ENCODE assay signal across 22 cellular contexts in the genomic region with DNA sequence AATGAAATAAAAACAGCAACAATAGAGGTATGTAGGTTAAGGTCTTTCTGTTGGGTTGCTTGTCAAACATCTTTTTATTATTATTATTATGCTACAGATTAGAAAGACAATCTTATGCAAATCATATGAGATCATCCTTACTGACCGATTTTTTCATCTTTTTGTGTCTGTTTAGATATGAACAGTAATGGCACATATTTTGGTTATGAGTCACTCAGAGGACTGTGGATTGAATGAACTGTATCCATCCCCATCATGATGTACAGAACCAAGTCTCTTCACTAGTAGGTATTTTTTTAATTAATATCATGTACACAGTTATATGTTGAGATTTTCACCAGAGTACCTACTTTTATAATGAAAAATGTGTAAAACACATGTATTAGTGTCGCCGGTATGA.
"Had no signal": no experiment of that assay in that cellular context is flagged by ENCODE, and none has a peak within 500 bp of the region (broad histone marks: within the 10 kb centered on the region; RNA-seq: fewer than 3 reads in every experiment).

No MANE protein-coding gene starts in this region.

- H3K36me3 ChIP-seq: sigmoid colon, thoracic aorta had no signal

- H3K4me1 ChIP-seq: body of pancreas, foreskin keratinocyte had no signal

- FAIRE-seq: TTC549 had no signal

- DNase-seq: activated CD4-positive, alpha-beta T cell treated with anti-CD3 and anti-CD28 coated beads for 1 hour; activated CD4-positive, alpha-beta T cell treated with anti-CD3 and anti-CD28 coated beads, Interleukin-2, amount 50 U/mL, for 1 hour; activated CD8-positive, alpha-beta T cell treated with anti-CD3 and anti-CD28 coated beads, Interleukin-2, amount 10 ng/mL, durations not matched to agents 7 days and 5 days; activated gamma-delta T cell treated with Interleukin-2 at 50 U/mL for 16 hours; anterior cingulate cortex; body of pancreas; dermis blood vessel endothelial cell; effector CD8-positive, alpha-beta T cell; erythroblast; foreskin keratinocyte; left ventricle myocardium superior; midbrain; natural killer cell; retina; sigmoid colon; stimulated activated CD4-positive, alpha-beta T cell treated with anti-CD3 and anti-CD28 coated beads, Interleukin-2, amount 100 ng/mL, for 48 hours; stimulated activated CD8-positive, alpha-beta memory T cell treated with anti-CD3 and anti-CD28 coated beads, Interleukin-4, amount 100 ng/mL, for 48 hours; stimulated activated naive CD4-positive, alpha-beta T cell had no signal

- H3K4me3 ChIP-seq: body of pancreas, hepatocyte, sigmoid colon, smooth muscle cell, thoracic aorta had no signal

- ATAC-seq: activated CD8-positive, alpha-beta T cell treated with anti-CD3 and anti-CD28 coated beads, Interleukin-2, amount 10 ng/mL, durations not matched to agents 7 days and 5 days; body of pancreas; foreskin keratinocyte; left ventricle myocardium superior; natural killer cell had no signal

- H3K27ac ChIP-seq: body of pancreas, foreskin keratinocyte, hepatocyte, sigmoid colon, thoracic aorta had no signal

- H3K27me3 ChIP-seq: body of pancreas, foreskin keratinocyte, hepatocyte, sigmoid colon had no signal

- H3K9me3 ChIP-seq: body of pancreas, sigmoid colon, thoracic aorta had no signal
